In genomic region chr1:232223309-232223708, GRCh38 we compare ENCODE assay signal across 17 cellular contexts.
"Had no signal": no experiment of that assay in that cellular context is flagged by ENCODE, and none has a peak within 500 bp of the region (broad histone marks: within the 10 kb centered on the region; RNA-seq: fewer than 3 reads in every experiment).

No MANE protein-coding gene starts in this region.

- H3K9me3 Mint-ChIP-seq: activated T-helper 1 cell treated with anti-CD3 and anti-CD28 coated beads, Interleukin-12 subunit alpha, Interleukin-12 subunit beta, Interleukin-2, Interleukin-4 antibody, amounts not matched to agents 30 ng/mL and 10 ng/mL and 1 ng/mL, durations not matched to agents 14 hours and 24 hours and 36 hours; type B pancreatic cell; WTC11 had no signal

- H3K36me3 Mint-ChIP-seq: naive thymus-derived CD8-positive, alpha-beta T cell; stimulated activated memory B cell treated with anti-CD40 and anti-IgM and Interleukin-4, amounts not matched to agents 10 μg/mL and 1 μg/mL and 100 μg/mL, for 72 hours; type B pancreatic cell had no signal

- H3K4me3 ChIP-seq: esophagus squamous epithelium, lung had no signal

- H3K4me3 Mint-ChIP-seq: activated CD8-positive, alpha-beta T cell treated with anti-CD3 and anti-CD28 coated beads, Interleukin-2, amount 10 ng/mL, durations not matched to agents 7 days and 5 days; activated T-helper 1 cell treated with anti-CD3 and anti-CD28 coated beads, Interleukin-12 subunit alpha, Interleukin-12 subunit beta, Interleukin-2, Interleukin-4 antibody, amounts not matched to agents 30 ng/mL and 10 ng/mL and 1 ng/mL, durations not matched to agents 14 hours and 24 hours and 36 hours; naive thymus-derived CD8-positive, alpha-beta T cell; stimulated activated memory B cell treated with anti-CD40 and anti-IgM and Interleukin-4, amounts not matched to agents 10 μg/mL and 1 μg/mL and 100 μg/mL, for 72 hours; type B pancreatic cell; WTC11 had no signal

- H3K27ac Mint-ChIP-seq: activated CD8-positive, alpha-beta T cell treated with anti-CD3 and anti-CD28 coated beads, Interleukin-2, amount 10 ng/mL, durations not matched to agents 7 days and 5 days; activated T-helper 1 cell treated with anti-CD3 and anti-CD28 coated beads, Interleukin-12 subunit alpha, Interleukin-12 subunit beta, Interleukin-2, Interleukin-4 antibody, amounts not matched to agents 30 ng/mL and 10 ng/mL and 1 ng/mL, durations not matched to agents 14 hours and 24 hours and 36 hours; progenitor cell of endocrine pancreas; stimulated activated memory B cell treated with anti-CD40 and anti-IgM and Interleukin-4, amounts not matched to agents 10 μg/mL and 1 μg/mL and 100 μg/mL, for 72 hours; type B pancreatic cell; WTC11 had no signal

- DNase-seq: activated CD4-positive, alpha-beta T cell treated with anti-CD3 and anti-CD28 coated beads for 48 hours; activated CD8-positive, alpha-beta memory T cell treated with anti-CD3 and anti-CD28 coated beads, Interleukin-2, amount 50 U/mL, for 48 hours; activated CD8-positive, alpha-beta T cell treated with anti-CD3 and anti-CD28 coated beads, Interleukin-2, amount 10 ng/mL, durations not matched to agents 7 days and 5 days; activated naive CD4-positive, alpha-beta T cell; aorta; esophagus squamous epithelium; foreskin fibroblast; left cardiac atrium; naive thymus-derived CD8-positive, alpha-beta T cell; right cardiac atrium had no signal

- H3K36me3 ChIP-seq: esophagus squamous epithelium, neutrophil had no signal

- H3K9me3 ChIP-seq: esophagus squamous epithelium, neutrophil had no signal

- H3K27me3 ChIP-seq: esophagus squamous epithelium had no signal

- ATAC-seq: activated CD8-positive, alpha-beta T cell treated with anti-CD3 and anti-CD28 coated beads, Interleukin-2, amount 10 ng/mL, durations not matched to agents 7 days and 5 days; left cardiac atrium; right cardiac atrium; stimulated activated memory B cell treated with anti-CD40 and anti-IgM and Interleukin-4, amounts not matched to agents 10 μg/mL and 1 μg/mL and 100 μg/mL, for 72 hours; WTC11 had no signal

- H3K4me1 Mint-ChIP-seq: stimulated activated memory B cell treated with anti-CD40 and anti-IgM and Interleukin-4, amounts not matched to agents 10 μg/mL and 1 μg/mL and 100 μg/mL, for 72 hours had no signal

- H3K27me3 Mint-ChIP-seq: naive thymus-derived CD8-positive, alpha-beta T cell; stimulated activated memory B cell treated with anti-CD40 and anti-IgM and Interleukin-4, amounts not matched to agents 10 μg/mL and 1 μg/mL and 100 μg/mL, for 72 hours had no signal
